26 cellular contexts compared by ENCODE assay signal in genomic region chr3:71166839-71167238, GRCh38.
DNase-seq lines count a peak whose midpoint lies in the region; ATAC-seq and TF ChIP-seq lines count a peak whose summit lies in the region.
"Had no signal": no experiment of that assay in that cellular context is flagged by ENCODE, and none has a peak within 500 bp of the region (broad histone marks: within the 10 kb centered on the region; RNA-seq: fewer than 3 reads in every experiment).

No MANE protein-coding gene starts in this region.

- H3K4me3 Mint-ChIP-seq in activated B cell treated with CpG ODN at 0.5 μM for 24 hours (no peak overlapping the region), nephron progenitor cell (peak overlapping the region; percentile 1)
- H3K4me3 Mint-ChIP-seq: effector memory CD8-positive, alpha-beta T cell; IgD-negative memory B cell; stimulated activated naive CD8-positive, alpha-beta T cell treated with anti-CD3 and anti-CD28 coated beads, Interleukin-15, amount 100 ng/mL, for 72 hours had no signal

- H3K36me3 ChIP-seq in cardiac muscle cell (no peaks in the 10 kb centered on the region), uterus (no peaks in the 10 kb centered on the region)
- H3K36me3 ChIP-seq: brain microvascular endothelial cell, HAP-1, upper lobe of right lung had no signal

- intact Hi-C loops in left ventricle myocardium superior (cut with micrococcal nuclease) (no loop called here), activated B cell treated with CpG ODN at 0.5 μM for 24 hours (cut with micrococcal nuclease) (no loop called here), uterus (cut with DNase I; ENCODE audit: low total_unique reads) (no loop called here)

- H3K27me3 ChIP-seq in cardiac muscle cell (no peaks in the 10 kb centered on the region), uterus (no peaks in the 10 kb centered on the region)
- H3K27me3 ChIP-seq: brain microvascular endothelial cell, upper lobe of right lung had no signal

- H3K27me3 Mint-ChIP-seq in activated B cell treated with CpG ODN at 0.5 μM for 24 hours = no peaks in the 10 kb centered on the region
- H3K27me3 Mint-ChIP-seq in nephron progenitor cell (ENCODE audit: low read depth, poor library complexity) = no peaks in the 10 kb centered on the region
- H3K27me3 Mint-ChIP-seq: effector memory CD8-positive, alpha-beta T cell; IgD-negative memory B cell; stimulated activated naive CD8-positive, alpha-beta T cell treated with anti-CD3 and anti-CD28 coated beads, Interleukin-15, amount 100 ng/mL, for 72 hours had no signal

- H3K27ac Mint-ChIP-seq in activated B cell treated with CpG ODN at 0.5 μM for 24 hours = peak overlapping the region; percentile 47
- H3K27ac Mint-ChIP-seq in nephron progenitor cell = peak overlapping the region; percentile 71
- H3K27ac Mint-ChIP-seq: IgD-negative memory B cell had no signal

- no peak for TF ChIP-seq POLR2A in uterus (IDR thresholded peaks at IDR 0.05)

- CTCF ChIA-PET in activated B cell treated with CpG ODN at 0.5 μM for 24 hours (lab: Charles Lee) (no interaction called here), GM10248 (lab: Yijun Ruan, JAX) (no interaction called here)

- peaks cover 59% of the 10 kb centered on the region for H3K36me3 Mint-ChIP-seq in activated B cell treated with CpG ODN at 0.5 μM for 24 hours (ENCODE audit: low read depth)
- peaks cover 47% of the 10 kb centered on the region for H3K36me3 Mint-ChIP-seq in nephron progenitor cell (ENCODE audit: low read depth)

- peaks cover 27% of the 10 kb centered on the region for H3K4me1 Mint-ChIP-seq in activated B cell treated with CpG ODN at 0.5 μM for 24 hours
- peaks cover 79% of the 10 kb centered on the region for H3K4me1 Mint-ChIP-seq in nephron progenitor cell

- POLR2A ChIA-PET in activated B cell treated with CpG ODN at 0.5 μM for 24 hours (lab: Charles Lee) = interaction anchor here (1.3 kb wide), 1 partner anchor 37 kb away, joined by 4 read pairs; no protein-coding TSS in a partner anchor
- POLR2A ChIA-PET in GM10248 (lab: Yijun Ruan, JAX) = no interaction called here

- H3K4me3 ChIP-seq in cardiac muscle cell (no peak overlapping the region), uterus (no peak overlapping the region)
- H3K4me3 ChIP-seq: HAP-1, upper lobe of right lung had no signal

- DNase-seq in cardiac muscle cell (ENCODE audit: low read depth in 1 of 2, low spot score in 1 of 2) (no peak), left ventricle myocardium superior (no peak), activated B cell treated with CpG ODN at 0.5 μM for 24 hours (no peak), nephron progenitor cell (no peak), uterus (no peak), GM10248 (ENCODE audit: extremely low spot score) (no peak), NCI-H1092 treated with DMSO at 0.1 percent for 48 hours (lab: John Stamatoyannopoulos, UW) (no peak)
- DNase-seq: ACHN; activated CD4-positive, alpha-beta T cell treated with anti-CD3 and anti-CD28 coated beads, Interleukin-2, amount 50 U/mL, for 48 hours; activated CD8-positive, alpha-beta memory T cell treated with anti-CD3 and anti-CD28 coated beads, Interleukin-2, amount 50 U/mL, for 48 hours; brain microvascular endothelial cell; C1 segment of cervical spinal cord; DMS 273 treated with DMSO at 0.1 percent for 48 hours; effector memory CD8-positive, alpha-beta T cell; hippocampal formation; NCI-H1436 treated with DMSO at 0.1 percent for 48 hours; NCI-H2171 treated with DMSO at 0.1 percent for 48 hours; retina; stimulated activated CD4-positive, alpha-beta T cell treated with anti-CD3 and anti-CD28 coated beads, Interleukin-4, amount 100 ng/mL, for 4 hours; stimulated activated naive CD8-positive, alpha-beta T cell treated with anti-CD3 and anti-CD28 coated beads, Interleukin-15, amount 100 ng/mL, for 72 hours; T-helper 2 cell; upper lobe of right lung had no signal

- no peak for ATAC-seq in left ventricle myocardium superior
- no peak for ATAC-seq in activated B cell treated with CpG ODN at 0.5 μM for 24 hours (ENCODE audit: low read depth)
- no peak for ATAC-seq in GM18909 (IDR thresholded peaks at IDR 0.05; ENCODE audit: poor library complexity, unreplicated experiment)
- ATAC-seq: effector memory CD8-positive, alpha-beta T cell; esophagus mucosa; stimulated activated naive CD8-positive, alpha-beta T cell treated with anti-CD3 and anti-CD28 coated beads, Interleukin-15, amount 100 ng/mL, for 72 hours; upper lobe of right lung had no signal

- H3K9me3 Mint-ChIP-seq in activated B cell treated with CpG ODN at 0.5 μM for 24 hours = no peaks in the 10 kb centered on the region
- H3K9me3 Mint-ChIP-seq in nephron progenitor cell = peaks cover 22% of the 10 kb centered on the region
- H3K9me3 Mint-ChIP-seq: effector memory CD8-positive, alpha-beta T cell; IgD-negative memory B cell had no signal

- no peaks in the 10 kb centered on the region for H3K9me3 ChIP-seq in cardiac muscle cell (ENCODE audit: low read depth)
- H3K9me3 ChIP-seq in uterus = no peaks in the 10 kb centered on the region
- H3K9me3 ChIP-seq: HAP-1, upper lobe of right lung had no signal

- no peak for TF ChIP-seq CTCF in cardiac muscle cell (IDR thresholded peaks at IDR 0.05; ENCODE audit: low read depth, low read length)
- no peak for TF ChIP-seq CTCF in activated B cell treated with CpG ODN at 0.5 μM for 24 hours (IDR thresholded peaks at IDR 0.05)
- TF ChIP-seq CTCF in nephron progenitor cell (IDR thresholded peaks at IDR 0.05) = no peak
- TF ChIP-seq CTCF in uterus (IDR thresholded peaks at IDR 0.05) = no peak
- no peak for TF ChIP-seq CTCF in GM10248 (IDR thresholded peaks at IDR 0.05; ENCODE audit: control extremely low read depth, extremely low read depth, low read depth, missing control alignments)

- H3K4me1 ChIP-seq in cardiac muscle cell (ENCODE audit: low read depth) = peaks cover 47% of the 10 kb centered on the region
- no peaks in the 10 kb centered on the region for H3K4me1 ChIP-seq in uterus
- H3K4me1 ChIP-seq: upper lobe of right lung had no signal

- peak overlapping the region; percentile 44 for H3K27ac ChIP-seq in cardiac muscle cell
- H3K27ac ChIP-seq in uterus = no peak overlapping the region
- H3K27ac ChIP-seq: upper lobe of right lung had no signal
